Comparison of ENCODE assay signal across 8 cellular contexts in the genomic region with DNA sequence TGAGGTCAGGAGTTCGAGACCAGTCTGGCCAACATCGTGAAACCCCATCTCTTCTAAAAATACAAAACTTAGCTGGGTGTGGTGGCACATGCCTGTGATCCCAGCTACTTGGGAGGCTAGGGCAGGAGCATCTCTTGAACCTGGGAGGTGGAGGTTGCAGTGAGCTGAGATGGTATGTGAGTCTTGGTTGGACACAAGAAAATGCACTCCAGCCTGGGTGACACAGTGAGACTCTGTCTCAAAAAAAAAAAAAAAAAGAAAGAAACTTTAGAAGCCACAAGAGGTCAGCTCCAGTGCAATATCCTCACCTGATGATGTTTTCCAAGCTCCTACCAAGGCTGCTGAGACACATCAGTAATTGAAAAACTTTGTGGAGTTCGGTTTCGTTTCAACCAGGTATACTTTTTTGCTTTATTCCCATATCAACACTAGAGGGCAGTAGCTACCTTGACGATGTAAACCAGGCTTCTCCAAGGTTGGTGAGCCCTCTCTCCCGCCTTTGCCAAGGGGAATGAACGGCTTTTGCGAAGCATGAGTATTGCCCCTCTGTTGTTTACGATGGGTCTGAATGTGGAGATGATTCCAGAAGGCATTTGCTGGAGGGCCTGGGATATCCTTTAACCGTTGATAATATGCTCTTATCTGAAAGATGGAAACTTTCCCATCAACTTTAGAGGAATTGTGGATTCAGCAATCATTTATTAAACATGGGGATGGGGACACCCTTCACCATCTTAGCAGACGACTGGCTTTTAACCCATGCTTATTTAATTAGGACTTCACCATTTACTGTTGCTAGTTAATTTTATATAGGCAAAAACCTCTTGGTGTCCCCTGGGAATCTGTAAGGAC.
DNase-seq lines count a peak whose midpoint lies in the region; ATAC-seq and TF ChIP-seq lines count a peak whose summit lies in the region.

No MANE protein-coding gene starts in this region.

- H3K4me3 ChIP-seq in body of pancreas (no peak overlapping the region), iPS DF 6.9 (ENCODE audit: low read length) (no peak overlapping the region)

- H3K27me3 Mint-ChIP-seq in stimulated activated naive B cell treated with anti-CD40 and anti-IgM and Interleukin-4, amounts not matched to agents 10 μg/mL and 1 μg/mL and 100 μg/mL, for 72 hours: peaks cover 22 to 49% of the 10 kb centered on the region in 2 donors

- H3K36me3 Mint-ChIP-seq in stimulated activated naive B cell treated with anti-CD40 and anti-IgM and Interleukin-4, amounts not matched to agents 10 μg/mL and 1 μg/mL and 100 μg/mL, for 72 hours: no peaks in the 10 kb centered on the region

- intact Hi-C loops in body of pancreas (cut with DNase I): no loop called here

- H3K27me3 ChIP-seq in body of pancreas: no peaks in the 10 kb centered on the region
- H3K27me3 ChIP-seq in iPS DF 6.9 (ENCODE audit: control insufficient read depth, insufficient read depth, low read length): no peaks in the 10 kb centered on the region

- H3K4me1 ChIP-seq in body of pancreas (peaks cover 6% of the 10 kb centered on the region), iPS DF 6.9 (ENCODE audit: control insufficient read depth, insufficient read depth, low read length) (peaks cover 2% of the 10 kb centered on the region; the same call in 1 of the 2 replicates)

- TF ChIP-seq POLR2A in body of pancreas (IDR thresholded peaks at IDR 0.05): no peak

- H3K27ac ChIP-seq in body of pancreas (no peak overlapping the region), iPS DF 6.9 (ENCODE audit: low read length) (no peak overlapping the region)

- 15% methylated on average over 11 of the region's 11 CpGs for WGBS in body of pancreas, 2 donors
- WGBS in iPS DF 6.9 (ENCODE audit: insufficient coverage, insufficient read length): no CpG with 5 or more reads among the region's 11 CpGs

- in situ Hi-C loops in KBM-7 (cut with MboI; ENCODE audit: low pct_unique_long_range_greater_than_20kb, low sequenced_read_pairs): loop anchor here (25.0 kb wide), 1 partner anchor 784 kb away; no protein-coding TSS in a partner anchor

- DNase-seq in AG08396 (ENCODE audit: low spot score) (peak; percentile 78), GM04504 (ENCODE audit: low read depth) (peak; percentile 25), KBM-7 (peak; percentile 61), NOMO-1 treated with dmso at 0.1 percent for 144 hours (lab: John Stamatoyannopoulos, UW; ENCODE audit: unreplicated experiment) (peak; percentile 23), body of pancreas (peak; percentile 29 to 43 (median 35)), iPS DF 6.9 (ENCODE audit: low read depth, low spot score) (peak; percentile 55), islet precursor cell (no peak)
- peak; percentile 6 for DNase-seq in stimulated activated naive B cell treated with anti-CD40 and anti-IgM and Interleukin-4, amounts not matched to agents 10 μg/mL and 1 μg/mL and 100 μg/mL, for 72 hours

- H3K9me3 Mint-ChIP-seq in stimulated activated naive B cell treated with anti-CD40 and anti-IgM and Interleukin-4, amounts not matched to agents 10 μg/mL and 1 μg/mL and 100 μg/mL, for 72 hours: no peaks in the 10 kb centered on the region

- H3K36me3 ChIP-seq in body of pancreas (replicated peaks in 1 of 2; ENCODE audit: insufficient read depth in 1 of 2, low read depth in 2 of 2) (no peaks in the 10 kb centered on the region), iPS DF 6.9 (ENCODE audit: control insufficient read depth, insufficient read depth, low read length) (no peaks in the 10 kb centered on the region)

- H3K9me3 ChIP-seq in body of pancreas (no peaks in the 10 kb centered on the region), iPS DF 6.9 (ENCODE audit: control insufficient read depth, insufficient read depth, low read length) (no peaks in the 10 kb centered on the region)

- TF ChIP-seq CTCF in body of pancreas (IDR thresholded peaks at IDR 0.05): peak; percentile 49 to 79 (median 73)

- H3K4me1 Mint-ChIP-seq in stimulated activated naive B cell treated with anti-CD40 and anti-IgM and Interleukin-4, amounts not matched to agents 10 μg/mL and 1 μg/mL and 100 μg/mL, for 72 hours: no peaks in the 10 kb centered on the region

- peak; percentile 77 for ATAC-seq in body of pancreas
- ATAC-seq in stimulated activated naive B cell treated with anti-CD40 and anti-IgM and Interleukin-4, amounts not matched to agents 10 μg/mL and 1 μg/mL and 100 μg/mL, for 72 hours (replicated peaks): peak; percentile 34 to 54

- no peak overlapping the region for H3K4me3 Mint-ChIP-seq in stimulated activated naive B cell treated with anti-CD40 and anti-IgM and Interleukin-4, amounts not matched to agents 10 μg/mL and 1 μg/mL and 100 μg/mL, for 72 hours

- H3K27ac Mint-ChIP-seq in stimulated activated naive B cell treated with anti-CD40 and anti-IgM and Interleukin-4, amounts not matched to agents 10 μg/mL and 1 μg/mL and 100 μg/mL, for 72 hours: no peak overlapping the region
